Comparison of ENCODE assay signal across 25 cellular contexts in genomic region chr10:123782549-123782948, GRCh38.
DNase-seq lines count a peak whose midpoint lies in the region; TF ChIP-seq lines count a peak whose summit lies in the region.
"Had no signal": no experiment of that assay in that cellular context is flagged by ENCODE, and none has a peak within 500 bp of the region (broad histone marks: within the 10 kb centered on the region; RNA-seq: fewer than 3 reads in every experiment).

No MANE protein-coding gene starts in this region.

- 66 to 80% (median 70%) methylated on average over 5 of the region's 5 CpGs for WGBS in ovary, 3 donors

- TF ChIP-seq POLR2A in ovary (IDR thresholded peaks at IDR 0.05) = no peak

- intact Hi-C loops in colonic mucosa (cut with DNase I) = no loop called here
- intact Hi-C loops in ovary (cut with DNase I) = no loop called here

- H3K4me1 ChIP-seq in HUES48 (ENCODE audit: control insufficient read depth, insufficient read depth, low read length) (peaks cover 35% of the 10 kb centered on the region), colonic mucosa (no peaks in the 10 kb centered on the region), ovary (ENCODE audit: insufficient read depth) (no peaks in the 10 kb centered on the region)
- H3K4me1 ChIP-seq: BLaER1, Caco-2 had no signal

- TF ChIP-seq CTCF in colonic mucosa (IDR thresholded peaks at IDR 0.05) (no peak), ovary (IDR thresholded peaks at IDR 0.05) (no peak)

- no peak overlapping the region for H3K4me3 ChIP-seq in HUES48 (ENCODE audit: low read depth, low read length)
- H3K4me3 ChIP-seq in colonic mucosa = no peak overlapping the region
- H3K4me3 ChIP-seq in ovary = no peak overlapping the region
- H3K4me3 ChIP-seq: BLaER1, PC-9 had no signal

- H3K9ac ChIP-seq in HUES48 (ENCODE audit: low read depth, low read length) (no peak overlapping the region), colonic mucosa (ENCODE audit: low read depth in 2 of 2, low read length in 2 of 2) (no peak overlapping the region)
- H3K9ac ChIP-seq: BLaER1 had no signal

- H3K27ac ChIP-seq in HUES48 (ENCODE audit: low read depth, low read length) (peak overlapping the region; percentile 60), colonic mucosa (no peak overlapping the region), ovary (no peak overlapping the region)
- H3K27ac ChIP-seq: BLaER1, HL-60, PC-9 had no signal

- in situ Hi-C loops in G401 (cut with HindIII; ENCODE audit: low sequenced_read_pairs) = no loop called here

- H3K27me3 ChIP-seq in HUES48 (ENCODE audit: control insufficient read depth, insufficient read depth, low read length) = peaks cover 21% of the 10 kb centered on the region
- no peaks in the 10 kb centered on the region for H3K27me3 ChIP-seq in colonic mucosa
- H3K27me3 ChIP-seq in ovary = no peaks in the 10 kb centered on the region

- no peaks in the 10 kb centered on the region for H3K9me3 ChIP-seq in HUES48 (ENCODE audit: control insufficient read depth, insufficient read depth, low read length)
- H3K9me3 ChIP-seq in colonic mucosa = no peaks in the 10 kb centered on the region
- H3K9me3 ChIP-seq in ovary = no peaks in the 10 kb centered on the region
- H3K9me3 ChIP-seq: BLaER1, Caco-2 had no signal

- no peak for TF ChIP-seq EP300 in ovary (IDR thresholded peaks at IDR 0.05)

- H3K36me3 ChIP-seq in HUES48 (ENCODE audit: control insufficient read depth, insufficient read depth, low read length) = 0 out of 2 replicates have a peak, but pooled peaks cover 4% of the 10 kb centered on the region
- H3K36me3 ChIP-seq in colonic mucosa = no peaks in the 10 kb centered on the region
- no peaks in the 10 kb centered on the region for H3K36me3 ChIP-seq in ovary
- H3K36me3 ChIP-seq: BLaER1 had no signal

- DNase-seq in colonic mucosa (peak; percentile 3), islet precursor cell (peak; percentile 74), ureter (ENCODE audit: low spot score) (peak; percentile 14), G401 (ENCODE audit: low spot score) (no peak), ovary (no peak), T-helper 2 cell (no peak)
- DNase-seq: Caco-2; CD4-positive, alpha-beta T cell; DMS 273 treated with DMSO at 0.1 percent for 48 hours; DMS79 treated with DMSO at 0.1 percent for 48 hours; GOT3; HCEC 1CT; KG1; NCI-H1092 treated with DMSO at 0.1 percent for 48 hours; NCI-H1436 treated with DMSO at 0.1 percent for 48 hours; NCI-H2029; NCI-H2227 treated with DMSO at 0.1 percent for 48 hours; NCI-H510A; NCI-H748 treated with DMSO at 0.1 percent for 48 hours; RPMI8226; SHP77 treated with DMSO at 0.1 percent for 48 hours had no signal

Comparison
In these comparisons a context has a peak if more than half of its experiments do, and no peak if none do; other contexts are left out.
1. DNase-seq: peak in colonic mucosa (single experiment), islet precursor cell (single experiment) and ureter (single experiment); none in G401 (single experiment), ovary (0 of 5) and T-helper 2 cell (0 of 5).